In the genomic region with DNA sequence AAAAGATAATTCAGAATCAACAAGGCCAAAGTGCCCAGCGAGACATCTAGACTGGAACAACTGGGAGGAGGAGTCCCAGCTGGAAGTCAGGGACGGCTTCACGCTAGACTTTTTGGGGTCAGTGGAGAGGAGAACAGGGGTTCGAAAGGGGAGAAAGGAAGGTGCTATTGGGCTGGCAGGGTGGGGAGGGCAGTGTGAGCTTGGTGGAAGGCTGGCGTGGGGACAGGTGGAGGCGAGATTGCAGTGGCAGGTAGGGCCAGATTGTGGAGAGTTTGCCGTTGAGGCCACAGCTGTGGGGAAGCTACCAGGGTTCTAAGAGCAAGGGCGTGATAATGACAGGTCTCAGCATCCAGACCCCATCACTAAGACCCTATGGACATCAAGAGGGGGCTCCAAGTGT, we compare ENCODE assay signal across 26 cellular contexts. TPM values are rescaled to one million over a fixed set of nuclear protein-coding genes. Genes with fewer than 3 reads are reported as not detected.
"Had no signal": no experiment of that assay in that cellular context is flagged by ENCODE, and none has a peak within 500 bp of the region (broad histone marks: within the 10 kb centered on the region; RNA-seq: fewer than 3 reads in every experiment).

No MANE protein-coding gene starts in this region.

- H3K36me3 Mint-ChIP-seq: mesothelial cell of epicardium, naive B cell had no signal

- H3K27ac Mint-ChIP-seq: mesothelial cell of epicardium, nephron progenitor cell, type B pancreatic cell had no signal

- H3K27me3 ChIP-seq: gastrocnemius medialis, hepatocyte, neutrophil, pancreas, right atrium auricular region, thyroid gland had no signal

- H3K9me3 ChIP-seq: gastrocnemius medialis, mucosa of descending colon, neutrophil, pancreas, prostate gland, right atrium auricular region, thyroid gland had no signal

- H3K4me3 Mint-ChIP-seq: mesothelial cell of epicardium; nephron progenitor cell; stimulated activated naive CD8-positive, alpha-beta T cell treated with anti-CD3 and anti-CD28 coated beads, Interleukin-15, amount 100 ng/mL, for 72 hours; type B pancreatic cell had no signal

- H3K4me3 ChIP-seq: dorsolateral prefrontal cortex, gastrocnemius medialis, hepatocyte, mucosa of descending colon, pancreas, prostate gland, right atrium auricular region, thyroid gland had no signal

- H3K27ac ChIP-seq: dorsolateral prefrontal cortex, gastrocnemius medialis, hepatocyte, neutrophil, pancreas, prostate gland, right atrium auricular region, thyroid gland had no signal

- DNase-seq: caudate nucleus; cerebellar nuclear complex; effector CD4-positive, alpha-beta T cell; foreskin fibroblast; gastrocnemius medialis; head of caudate nucleus; kidney; mesenchymal stem cell; mucosa of descending colon; naive B cell; nephron progenitor cell; pancreas; stimulated activated naive CD4-positive, alpha-beta T cell; stimulated activated naive CD8-positive, alpha-beta T cell treated with anti-CD3 and anti-CD28 coated beads, Interleukin-15, amount 100 ng/mL, for 72 hours; thyroid gland had no signal

- H3K27me3 Mint-ChIP-seq: naive B cell; stimulated activated naive CD8-positive, alpha-beta T cell treated with anti-CD3 and anti-CD28 coated beads, Interleukin-15, amount 100 ng/mL, for 72 hours; type B pancreatic cell had no signal

- H3K9me3 Mint-ChIP-seq: mesothelial cell of epicardium; naive B cell; nephron progenitor cell; stimulated activated naive CD8-positive, alpha-beta T cell treated with anti-CD3 and anti-CD28 coated beads, Interleukin-15, amount 100 ng/mL, for 72 hours; type B pancreatic cell had no signal

- ATAC-seq: esophagus mucosa; gastrocnemius medialis; left lobe of liver; pancreas; sciatic nerve; stimulated activated naive CD8-positive, alpha-beta T cell treated with anti-CD3 and anti-CD28 coated beads, Interleukin-15, amount 100 ng/mL, for 72 hours had no signal

- H3K4me1 ChIP-seq: gastrocnemius medialis, pancreas, right atrium auricular region, thyroid gland had no signal

- H3K36me3 ChIP-seq: gastrocnemius medialis, neutrophil, pancreas, prostate gland, right atrium auricular region, thyroid gland had no signal

RNA-seq across cellular contexts. Expression of a gene that starts 10.5 kb away (rescaled TPM):
- total RNA-seq: lung microvascular endothelial cell had no signal
